In the genomic region with DNA sequence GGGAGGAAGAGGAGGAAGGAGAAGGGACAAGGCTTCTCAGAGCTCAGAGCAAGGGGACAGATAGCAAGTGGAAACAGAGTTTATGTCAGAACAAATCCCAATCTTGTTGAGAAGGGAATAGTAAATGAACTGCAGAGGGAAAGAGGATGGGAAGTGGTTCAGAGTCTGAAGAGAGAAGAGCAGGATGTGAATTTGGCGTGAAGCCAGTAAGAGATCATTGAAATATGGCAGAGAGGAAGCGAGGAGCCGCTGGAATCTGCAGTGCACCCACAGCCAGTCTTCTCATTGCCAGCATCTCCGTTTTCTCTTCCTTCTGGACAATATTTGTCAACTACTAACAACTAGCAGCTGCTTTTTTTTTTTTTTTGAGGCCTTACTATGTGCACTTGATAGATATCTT, we compare ENCODE assay signal across 15 cellular contexts. TPM values are rescaled to one million over a fixed set of nuclear protein-coding genes. Genes with fewer than 3 reads are reported as not detected.
DNase-seq lines count a peak whose midpoint lies in the region; ATAC-seq and TF ChIP-seq lines count a peak whose summit lies in the region.
"Had no signal": no experiment of that assay in that cellular context is flagged by ENCODE, and none has a peak within 500 bp of the region (broad histone marks: within the 10 kb centered on the region; RNA-seq: fewer than 3 reads in every experiment).

No MANE protein-coding gene starts in this region.

- H3K4me3 ChIP-seq in left ventricle myocardium inferior: no peak overlapping the region
- no peak overlapping the region for H3K4me3 ChIP-seq in mucosa of descending colon
- H3K4me3 ChIP-seq: heart left ventricle, thoracic aorta had no signal

- ATAC-seq in Right ventricle myocardium inferior (peak; percentile 13), HG03196 (IDR thresholded peaks at IDR 0.05; ENCODE audit: unreplicated experiment) (no peak), mucosa of descending colon (no peak), GM21529 (IDR thresholded peaks at IDR 0.05; ENCODE audit: unreplicated experiment) (no peak)
- ATAC-seq: heart left ventricle had no signal

- H3K27me3 Mint-ChIP-seq in endothelial cell (ENCODE audit: unreplicated experiment): peaks cover 3% of the 10 kb centered on the region

- H3K27me3 ChIP-seq in left ventricle myocardium inferior (ENCODE audit: low read depth): peaks cover 11% of the 10 kb centered on the region
- H3K27me3 ChIP-seq: heart left ventricle had no signal

- no peak overlapping the region for H3K4me3 Mint-ChIP-seq in endothelial cell (ENCODE audit: unreplicated experiment)
- H3K4me3 Mint-ChIP-seq: activated naive CD8-positive, alpha-beta T cell treated with anti-CD3 and anti-CD28 coated beads, Interleukin-2, amount 10 ng/mL, durations not matched to agents 7 days and 5 days; IgD-negative memory B cell had no signal

- H3K4me1 ChIP-seq in left ventricle myocardium inferior (peaks cover 4% of the 10 kb centered on the region), mucosa of descending colon (ENCODE audit: low read depth) (no peaks in the 10 kb centered on the region)

- H3K4me1 Mint-ChIP-seq in endothelial cell (ENCODE audit: unreplicated experiment): peaks cover 30% of the 10 kb centered on the region
- H3K4me1 Mint-ChIP-seq: IgD-negative memory B cell had no signal

- H3K36me3 Mint-ChIP-seq in endothelial cell (ENCODE audit: low read depth, unreplicated experiment): no peaks in the 10 kb centered on the region

- peak overlapping the region; percentile 22 for H3K27ac Mint-ChIP-seq in endothelial cell (ENCODE audit: unreplicated experiment)
- H3K27ac Mint-ChIP-seq: activated naive CD8-positive, alpha-beta T cell treated with anti-CD3 and anti-CD28 coated beads, Interleukin-2, amount 10 ng/mL, durations not matched to agents 7 days and 5 days; naive B cell had no signal

- DNase-seq in Right ventricle myocardium inferior (ENCODE audit: missing footprints) (no peak), left ventricle myocardium inferior (no peak), NCI-H748 (lab: John Stamatoyannopoulos, UW; ENCODE audit: unreplicated experiment) (peak; percentile 37), endothelial cell (ENCODE audit: low spot score) (no peak), mesenteric fat pad (ENCODE audit: low spot score) (no peak), mucosa of descending colon (no peak)
- DNase-seq: activated naive CD8-positive, alpha-beta T cell treated with anti-CD3 and anti-CD28 coated beads, Interleukin-2, amount 10 ng/mL, durations not matched to agents 7 days and 5 days; DMS79; heart left ventricle; naive B cell; NCI-H2029 treated with DMSO at 0.1 percent for 48 hours had no signal

- H3K36me3 ChIP-seq in left ventricle myocardium inferior: no peaks in the 10 kb centered on the region
- no peaks in the 10 kb centered on the region for H3K36me3 ChIP-seq in mucosa of descending colon (ENCODE audit: low read depth)
- H3K36me3 ChIP-seq: heart left ventricle, thoracic aorta had no signal

- H3K9me3 Mint-ChIP-seq in endothelial cell (ENCODE audit: unreplicated experiment): peaks cover 4% of the 10 kb centered on the region

- no peak for TF ChIP-seq CTCF in left ventricle myocardium inferior (IDR thresholded peaks at IDR 0.05; ENCODE audit: borderline replicate concordance)
- no peak for TF ChIP-seq CTCF in endothelial cell (IDR thresholded peaks at IDR 0.05; ENCODE audit: unreplicated experiment)
- no peak for TF ChIP-seq CTCF in mucosa of descending colon (IDR thresholded peaks at IDR 0.05)

- intact Hi-C loops in Right ventricle myocardium inferior (cut with DNase I) (no loop called here), left ventricle myocardium inferior (cut with micrococcal nuclease) (no loop called here), mucosa of descending colon (cut with DNase I, micrococcal nuclease) (no loop called here)

- no peak overlapping the region for H3K27ac ChIP-seq in left ventricle myocardium inferior (replicated peaks)
- H3K27ac ChIP-seq: heart left ventricle, thoracic aorta had no signal

- H3K9me3 ChIP-seq in left ventricle myocardium inferior (replicated peaks): peaks cover 29% of the 10 kb centered on the region
- H3K9me3 ChIP-seq in mucosa of descending colon: peaks cover 12% of the 10 kb centered on the region

RNA-seq across cellular contexts. Expression of a gene that starts 19.1 kb away (rescaled TPM):
- total RNA-seq in Right ventricle myocardium inferior (13.8 TPM), left ventricle myocardium inferior (14.3 TPM), endothelial cell (ENCODE audit: unreplicated experiment) (130 TPM), mesenteric fat pad (44.3 TPM), mucosa of descending colon (10 to 100 TPM in 2 of 3 donors, 1 to 10 TPM in 1; 5.4 to 51.1 (median 28.2) TPM)
